In genomic region chr11:9363954-9364912, GRCh38 we compare ENCODE assay signal across 8 cellular contexts. TPM values are rescaled to one million over a fixed set of nuclear protein-coding genes. Genes with fewer than 3 reads are reported as not detected.
DNase-seq lines count a peak whose midpoint lies in the region; ATAC-seq, FAIRE-seq and TF ChIP-seq lines count a peak whose summit lies in the region.

No MANE protein-coding gene starts in this region.

- H2AFZ ChIP-seq in keratinocyte (ENCODE audit: control insufficient read depth, low read length), result peak overlapping the region; percentile 73

- TF ChIP-seq CTCF in keratinocyte (optimal IDR thresholded peaks at IDR 0.05 in 1 of 3, IDR thresholded peaks at IDR 0.05 in 1 of 3, conservative IDR thresholded peaks at IDR 0.05 in 1 of 3; ENCODE audit: extremely low read depth in 1 of 3, insufficient read depth in 2 of 3, low read length in 3 of 3), result peak in 1 of 3 experiments; percentile 13

- peak overlapping the region; percentile 83 for H3K9ac ChIP-seq in keratinocyte (ENCODE audit: control insufficient read depth, extremely low read depth, insufficient read depth, low read length)

- TF ChIP-seq POLR2A in GM19099 (IDR thresholded peaks at IDR 0.05; ENCODE audit: extremely low read depth, insufficient read length, low read depth), result peak; percentile 94

- no peak for FAIRE-seq in keratinocyte (lab: Jason Lieb, UNC)

- no peaks in the 10 kb centered on the region for H3K36me3 ChIP-seq in keratinocyte (ENCODE audit: control insufficient read depth in 2 of 2, extremely low read depth in 1 of 2, insufficient read depth in 2 of 2, low read length in 2 of 2)

- peak; percentile 96 for ATAC-seq in HG03354 (IDR thresholded peaks at IDR 0.05; ENCODE audit: poor library complexity, severe bottlenecking, unreplicated experiment)

- no peaks in the 10 kb centered on the region for H3K79me2 ChIP-seq in keratinocyte (ENCODE audit: control insufficient read depth, insufficient read depth, low read length)

- H3K4me2 ChIP-seq in keratinocyte (ENCODE audit: control insufficient read depth, extremely low read depth, insufficient read depth, low read depth, low read length), result peak overlapping the region; percentile 89

- H3K27me3 ChIP-seq in keratinocyte (ENCODE audit: control insufficient read depth, extremely low read depth, insufficient read depth, low read length), result no peaks in the 10 kb centered on the region

- peaks cover 35% of the 10 kb centered on the region for H3K4me1 ChIP-seq in keratinocyte (ENCODE audit: control insufficient read depth, extremely low read depth, insufficient read depth, low read length)

- peak; percentile 97 for DNase-seq in AG20443 (ENCODE audit: low spot score)
- peak; percentile 56 for DNase-seq in NCI-H345 treated with DMSO at 0.1 percent for 48 hours (lab: John Stamatoyannopoulos, UW; ENCODE audit: unreplicated experiment)
- DNase-seq in activated CD4-positive, CD25-positive, alpha-beta regulatory T cell treated with anti-CD3 and anti-CD28 coated beads, Interleukin-2, amount 50 U/mL, for 16 hours (ENCODE audit: low read depth, low spot score), result peak; percentile 46
- DNase-seq in central memory CD4-positive, alpha-beta T cell, result peak; percentile 66
- peak; percentile 91 for DNase-seq in keratinocyte (ENCODE audit: low read depth, low spot score)
- DNase-seq in stimulated activated CD4-positive, alpha-beta T cell treated with anti-CD3 and anti-CD28 coated beads, Interleukin-12 subunit alpha, Interleukin-12 subunit beta, amount 100 ng/mL, for 4 hours, result peak; percentile 74

- no peaks in the 10 kb centered on the region for H4K20me1 ChIP-seq in keratinocyte (ENCODE audit: control insufficient read depth, extremely low read depth, insufficient read depth, low read length)

- peak overlapping the region; percentile 99 for H3K27ac ChIP-seq in keratinocyte (ENCODE audit: control insufficient read depth, insufficient read depth, low read length)

- H3K9me1 ChIP-seq in keratinocyte (ENCODE audit: control insufficient read depth, extremely low read depth, insufficient read depth, low read length), result no peaks in the 10 kb centered on the region

- peak overlapping the region; percentile 9 to 49 (median 32) for H3K4me3 ChIP-seq in keratinocyte (ENCODE audit: control insufficient read depth in 2 of 3, extremely low read depth in 1 of 3, insufficient read depth in 2 of 3, low read depth in 1 of 3, low read length in 3 of 3)

- no peaks in the 10 kb centered on the region for H3K9me3 ChIP-seq in keratinocyte (ENCODE audit: control insufficient read depth, low read depth, low read length)

- dilution Hi-C loops in keratinocyte (cut with MboI; ENCODE audit: extremely low pct_ligation_motif_present, low sequenced_read_pairs), result no loop called here

RNA-seq across cellular contexts. Expression of gene IPO7, which starts 20.2 kb away (rescaled TPM):
- 57.1 to 115 TPM (median 75.2 TPM) in 3 replicates for polyA plus RNA-seq in keratinocyte
- polyA plus RNA-seq in keratinocyte (2011; ENCODE audit: low read depth), result 92.0 TPM
- 49.1 and 96.5 TPM in 2 replicates for polyA plus RNA-seq in keratinocyte (2011; cell fraction: cytosol; rRNA removed)
- 61.1 and 79.3 TPM in 2 replicates for polyA plus RNA-seq in keratinocyte (2011; cell fraction: nucleus; rRNA removed)
- polyA plus RNA-seq in keratinocyte (2012; ENCODE audit: low replicate concordance), result 55.4 and 89.4 TPM in 2 replicates
- 29.5 to 242 TPM (median 95.9 TPM) in 3 replicates for polyA minus RNA-seq in keratinocyte
- polyA minus RNA-seq in keratinocyte (2011; cell fraction: cytosol; rRNA and poly(A)+ RNA removed), result 153 TPM
- 79.2 and 176 TPM in 2 replicates for polyA minus RNA-seq in keratinocyte (2011; cell fraction: nucleus; rRNA and poly(A)+ RNA removed)

RNA-seq across cellular contexts. Expression of gene TMEM41B, which starts 49.8 kb away (rescaled TPM):
- polyA plus RNA-seq in keratinocyte, result 41.6 to 69.3 TPM (median 53.6 TPM) in 3 replicates
- 32.5 TPM for polyA plus RNA-seq in keratinocyte (2011; ENCODE audit: low read depth)
- 13.7 and 26.0 TPM in 2 replicates for polyA plus RNA-seq in keratinocyte (2011; cell fraction: cytosol; rRNA removed)
- polyA plus RNA-seq in keratinocyte (2011; cell fraction: nucleus; rRNA removed), result 97.1 and 111 TPM in 2 replicates
- polyA plus RNA-seq in keratinocyte (2012; ENCODE audit: low replicate concordance), result 27.8 and 44.0 TPM in 2 replicates
- polyA minus RNA-seq in keratinocyte, result 18.0 to 43.5 TPM (median 29.1 TPM) in 3 replicates
- polyA minus RNA-seq in keratinocyte (2011; cell fraction: cytosol; rRNA and poly(A)+ RNA removed), result 28.2 TPM
- polyA minus RNA-seq in keratinocyte (2011; cell fraction: nucleus; rRNA and poly(A)+ RNA removed), result 95.4 and 102 TPM in 2 replicates

Comparison
In these comparisons a context has a peak if more than half of its experiments do, and no peak if none do; other contexts are left out.
1. Peak in every context shown above with its lines: DNase-seq, ATAC-seq, H3K4me3 ChIP-seq and H3K27ac ChIP-seq.
2. DNase-seq: peak in every context shown above with its lines; median percentile 97 in AG20443; 91 in keratinocyte; 74 in stimulated activated CD4-positive, alpha-beta T cell treated with anti-CD3 and anti-CD28 coated beads, Interleukin-12 subunit alpha, Interleukin-12 subunit beta, amount 100 ng/mL, for 4 hours; 66 in central memory CD4-positive, alpha-beta T cell; 56 in NCI-H345 treated with DMSO at 0.1 percent for 48 hours; 46 in activated CD4-positive, CD25-positive, alpha-beta regulatory T cell treated with anti-CD3 and anti-CD28 coated beads, Interleukin-2, amount 50 U/mL, for 16 hours.